In the genomic region with DNA sequence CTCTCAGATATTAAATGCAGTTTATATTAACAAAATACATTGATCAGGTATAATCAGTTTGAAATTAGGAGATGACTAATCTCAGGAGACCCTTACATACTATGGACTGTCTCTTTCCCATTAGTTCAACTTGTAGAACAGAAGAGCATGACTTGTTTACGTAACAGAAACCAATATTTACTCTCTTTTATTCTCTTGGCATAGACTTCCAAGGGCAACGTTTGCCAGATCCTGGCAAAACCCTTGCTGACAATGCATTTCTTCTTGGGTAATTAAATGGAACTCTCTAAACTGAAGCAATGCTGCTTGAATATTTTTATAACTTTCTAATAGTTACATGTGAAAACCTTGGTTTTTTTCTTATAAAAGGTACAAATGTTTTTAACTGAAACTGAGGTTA, we compare ENCODE assay signal across 25 cellular contexts.
DNase-seq lines count a peak whose midpoint lies in the region; ATAC-seq lines count a peak whose summit lies in the region.
"Had no signal": no experiment of that assay in that cellular context is flagged by ENCODE, and none has a peak within 500 bp of the region (broad histone marks: within the 10 kb centered on the region; RNA-seq: fewer than 3 reads in every experiment).

No MANE protein-coding gene starts in this region.

- DNase-seq in SHP77 treated with DMSO at 0.1 percent for 48 hours (lab: John Stamatoyannopoulos, UW), result peak; percentile 8
- DNase-seq in SHP77 (lab: John Stamatoyannopoulos, UW), result no peak
- peak; percentile 50 for DNase-seq in NCI-H748 (lab: John Stamatoyannopoulos, UW; ENCODE audit: unreplicated experiment)
- DNase-seq in left lobe of liver (ENCODE audit: low spot score), result peak; percentile 79
- DNase-seq in Kasumi-1 (lab: John Stamatoyannopoulos, UW), result no peak
- no peak for DNase-seq in retina
- DNase-seq in OCI-M2 (lab: John Stamatoyannopoulos, UW; ENCODE audit: unreplicated experiment), result no peak
- DNase-seq in occipital lobe (lab: John Stamatoyannopoulos, UW), result no peak
- DNase-seq: activated CD4-positive, alpha-beta T cell treated with anti-CD3 and anti-CD28 coated beads, Interleukin-2, amount 10 ng/mL, durations not matched to agents 7 days and 5 days; activated naive CD4-positive, alpha-beta T cell; activated T-cell treated with anti-CD3 and anti-CD28 coated beads, Interleukin-2, amount 50 U/mL, for 48 hours; AML-193; CD4-positive, alpha-beta memory T cell; cerebellar nuclear complex; immature natural killer cell; KBM-7; left ventricle myocardium inferior; naive B cell; NCI-H446; stimulated activated CD8-positive, alpha-beta memory T cell treated with anti-CD3 and anti-CD28 coated beads, Interleukin-4, amount 100 ng/mL, for 48 hours; stomach; T1000; thyroid gland had no signal

- peak; percentile 91 for ATAC-seq in left lobe of liver
- ATAC-seq: Panc1, WTC11 had no signal

Comparison
In these comparisons a context has a peak if more than half of its experiments do, and no peak if none do; other contexts are left out.
1. DNase-seq: peak in SHP77 treated with DMSO at 0.1 percent for 48 hours (single experiment), NCI-H748 (single experiment) and left lobe of liver (single experiment); none in SHP77 (0 of 2), Kasumi-1 (0 of 2), retina (single experiment), OCI-M2 (single experiment) and occipital lobe (single experiment).